Comparison of ENCODE assay signal across 18 cellular contexts in genomic region chr16:9612267-9612666, GRCh38.
"Had no signal": no experiment of that assay in that cellular context is flagged by ENCODE, and none has a peak within 500 bp of the region (broad histone marks: within the 10 kb centered on the region; RNA-seq: fewer than 3 reads in every experiment).

No MANE protein-coding gene starts in this region.

- H3K4me1 ChIP-seq: breast epithelium, transverse colon had no signal

- H3K4me3 Mint-ChIP-seq: activated CD8-positive, alpha-beta T cell treated with anti-CD3 and anti-CD28 coated beads for 36 hours; effector memory CD8-positive, alpha-beta T cell; naive thymus-derived CD4-positive, alpha-beta T cell; stimulated activated effector memory CD8-positive, alpha-beta T cell treated with anti-CD3 and anti-CD28 coated beads, Interleukin-12 subunit alpha, Interleukin-12 subunit beta, amount 100 ng/mL, for 72 hours had no signal

- H3K4me1 Mint-ChIP-seq: naive thymus-derived CD4-positive, alpha-beta T cell; stimulated activated effector memory CD8-positive, alpha-beta T cell treated with anti-CD3 and anti-CD28 coated beads, Interleukin-12 subunit alpha, Interleukin-12 subunit beta, amount 100 ng/mL, for 72 hours had no signal

- DNase-seq: activated CD4-positive, alpha-beta T cell treated with anti-CD3 and anti-CD28 coated beads for 4 hours; activated CD8-positive, alpha-beta memory T cell treated with anti-CD3 and anti-CD28 coated beads, Interleukin-2, amount 50 U/mL, for 4 hours; activated CD8-positive, alpha-beta T cell treated with anti-CD3 and anti-CD28 coated beads for 36 hours; activated effector memory CD4-positive, alpha-beta T cell treated with anti-CD3 and anti-CD28 coated beads, Interleukin-2, amount 50 U/mL, for 16 hours; activated T-cell treated with anti-CD3 and anti-CD28 coated beads, Interleukin-2, amount 50 U/mL, for 48 hours; cerebellar nuclear complex; dermis blood vessel endothelial cell; effector memory CD8-positive, alpha-beta T cell; head of caudate nucleus; mucosa of descending colon; naive thymus-derived CD4-positive, alpha-beta T cell; posterior cingulate gyrus; retina; SK-N-SH; transverse colon had no signal

- H3K27me3 Mint-ChIP-seq: activated CD8-positive, alpha-beta T cell treated with anti-CD3 and anti-CD28 coated beads for 36 hours; effector memory CD8-positive, alpha-beta T cell had no signal

- H3K4me2 ChIP-seq: SK-N-SH had no signal

- H3K27me3 ChIP-seq: breast epithelium, transverse colon had no signal

- H3K4me3 ChIP-seq: breast epithelium, mucosa of descending colon, transverse colon had no signal

- H3K9me3 ChIP-seq: breast epithelium, mucosa of descending colon, SK-N-SH, transverse colon had no signal

- H3K9me3 Mint-ChIP-seq: activated CD8-positive, alpha-beta T cell treated with anti-CD3 and anti-CD28 coated beads for 36 hours; effector memory CD8-positive, alpha-beta T cell had no signal

- H3K9ac ChIP-seq: SK-N-SH had no signal

- H3K27ac ChIP-seq: breast epithelium, transverse colon had no signal

- ATAC-seq: activated CD8-positive, alpha-beta T cell treated with anti-CD3 and anti-CD28 coated beads for 36 hours; activated naive CD4-positive, alpha-beta T cell treated with anti-CD3 and anti-CD28 coated beads, Interleukin-2, amount 50 U/mL, for 72 hours; effector memory CD8-positive, alpha-beta T cell; mucosa of descending colon; naive thymus-derived CD4-positive, alpha-beta T cell; stimulated activated effector memory CD8-positive, alpha-beta T cell treated with anti-CD3 and anti-CD28 coated beads, Interleukin-12 subunit alpha, Interleukin-12 subunit beta, amount 100 ng/mL, for 72 hours had no signal

- H3K36me3 Mint-ChIP-seq: naive thymus-derived CD4-positive, alpha-beta T cell; stimulated activated effector memory CD8-positive, alpha-beta T cell treated with anti-CD3 and anti-CD28 coated beads, Interleukin-12 subunit alpha, Interleukin-12 subunit beta, amount 100 ng/mL, for 72 hours had no signal

- H3K36me3 ChIP-seq: breast epithelium, transverse colon had no signal

- H3K27ac Mint-ChIP-seq: activated CD8-positive, alpha-beta T cell treated with anti-CD3 and anti-CD28 coated beads for 36 hours; activated naive CD4-positive, alpha-beta T cell treated with anti-CD3 and anti-CD28 coated beads, Interleukin-2, amount 50 U/mL, for 72 hours; effector memory CD8-positive, alpha-beta T cell; naive thymus-derived CD4-positive, alpha-beta T cell; stimulated activated effector memory CD8-positive, alpha-beta T cell treated with anti-CD3 and anti-CD28 coated beads, Interleukin-12 subunit alpha, Interleukin-12 subunit beta, amount 100 ng/mL, for 72 hours had no signal
